8 cellular contexts compared by ENCODE assay signal in genomic region chr22:17266261-17266971, GRCh38. TPM values are rescaled to one million over a fixed set of nuclear protein-coding genes. Genes with fewer than 3 reads are reported as not detected.
DNase-seq lines count a peak whose midpoint lies in the region; ATAC-seq, FAIRE-seq and TF ChIP-seq lines count a peak whose summit lies in the region.

No MANE protein-coding gene starts in this region.

- no peaks in the 10 kb centered on the region for H3K36me3 ChIP-seq in HepG2 (replicated peaks in 1 of 2; ENCODE audit: control insufficient read depth in 1 of 2, insufficient read depth in 2 of 2, low read length in 2 of 2)
- H3K36me3 ChIP-seq in right lobe of liver: no peaks in the 10 kb centered on the region
- no peaks in the 10 kb centered on the region for H3K36me3 ChIP-seq in ectodermal cell (ENCODE audit: control insufficient read depth, insufficient read depth, low read length)
- H3K36me3 ChIP-seq in gastrocnemius medialis: no peaks in the 10 kb centered on the region

- no TSS peak for BruUV-seq in HepG2 (replicated peaks; lab: Mats Ljungman, UMichigan)

- TF ChIP-seq EP300 in HepG2 (IDR thresholded peaks at IDR 0.05; ENCODE audit: low read depth in 2 of 2, low read length in 2 of 2) (no peak), HepG2 (CRISPR knock-in tag; IDR thresholded peaks at IDR 0.05; ENCODE audit: borderline replicate concordance) (no peak)

- no peak for TF ChIP-seq POLR2A in HepG2 (IDR thresholded peaks at IDR 0.05; ENCODE audit: insufficient read depth in 1 of 2, low read depth in 2 of 2, low read length in 2 of 2)
- TF ChIP-seq POLR2A in right lobe of liver (IDR thresholded peaks at IDR 0.05): no peak
- TF ChIP-seq POLR2A in gastrocnemius medialis (IDR thresholded peaks at IDR 0.05): no peak

- H3K79me2 ChIP-seq in HepG2 (ENCODE audit: insufficient read depth, low read length): no peaks in the 10 kb centered on the region

- no peak overlapping the region for H2AFZ ChIP-seq in HepG2 (ENCODE audit: low read length)

- H4K20me1 ChIP-seq in HepG2 (ENCODE audit: insufficient read depth, low read length): no peaks in the 10 kb centered on the region

- FAIRE-seq in HepG2 (lab: Jason Lieb, UNC): no peak

- CTCF ChIA-PET in HepG2 (lab: Yijun Ruan, JAX; ENCODE audit: low intra/inter-chr PET ratio, low total read pairs): no interaction called here

- H3K27ac ChIP-seq in HepG2 (ENCODE audit: extremely low read length, insufficient read depth, low read length) (no peak overlapping the region), right lobe of liver (no peak overlapping the region), ectodermal cell (ENCODE audit: insufficient read depth, low read depth, low read length, poor library complexity, severe bottlenecking) (peak overlapping the region; percentile 89), gastrocnemius medialis (peak overlapping the region; percentile 93 to 98 (median 95))

- H3K4me2 ChIP-seq in HepG2 (ENCODE audit: low read depth, low read length): peak overlapping the region; percentile 39; the same call in 1 of the 2 replicates

- H3K4me3 ChIP-seq in HepG2 (replicated peaks in 1 of 3; ENCODE audit: insufficient read depth in 1 of 3, low read depth in 2 of 3, low read length in 3 of 3): no peak overlapping the region
- H3K4me3 ChIP-seq in right lobe of liver: no peak overlapping the region
- H3K4me3 ChIP-seq in ectodermal cell (ENCODE audit: insufficient read depth, low read depth, low read length): peak overlapping the region; percentile 14
- no peak overlapping the region for H3K4me3 ChIP-seq in gastrocnemius medialis

- ATAC-seq in HepG2 (peak; percentile 80), right lobe of liver (no peak), gastrocnemius medialis (peak; percentile 14 to 26), HG03457 (IDR thresholded peaks at IDR 0.05; ENCODE audit: unreplicated experiment) (no peak)

- 3% methylated on average over 5 of the region's 17 CpGs for WGBS in HepG2 (ENCODE audit: low lambda C conversion rate)
- 23% methylated on average over 8 of the region's 17 CpGs for WGBS in right lobe of liver (ENCODE audit: insufficient coverage, low coverage, low lambda C conversion rate, missing lambda C conversion rate)
- WGBS in ectodermal cell, 2 experiments: 0 to 1% methylated on average over 17 of the region's 17 CpGs

- no peak for DNase-seq in HepG2 (ENCODE audit: low spot score)
- no peak for DNase-seq in right lobe of liver
- DNase-seq in NCI-H1436 treated with DMSO at 0.1 percent for 48 hours (lab: John Stamatoyannopoulos, UW): peak; percentile 38
- peak; percentile 13 to 71 for DNase-seq in gastrocnemius medialis
- no peak for DNase-seq in RKO (ENCODE audit: low spot score)
- DNase-seq in GM13977 (ENCODE audit: low spot score): no peak

- intact Hi-C loops in HepG2 (cut with micrococcal nuclease; ENCODE audit: unreplicated experiment) (no loop called here), right lobe of liver (cut with DNase I) (no loop called here), gastrocnemius medialis (cut with DNase I; ENCODE audit: low total_unique reads) (loop anchor here (5.0 kb wide), 1 partner anchor 236 kb away; no protein-coding TSS in a partner anchor)

- in situ Hi-C loops in HepG2 (cut with HindIII; ENCODE audit: extremely low pct_ligation_motif_present, low pct_unique_long_range_greater_than_20kb) (no loop called here), gastrocnemius medialis (cut with MboI; ENCODE audit: low sequenced_read_pairs in 4 of 4) (loop anchor here in 1 of 4 donors (10.0 kb wide), 1 partner anchor 62 kb away; no protein-coding TSS in a partner anchor), GM13977 (cut with MboI; ENCODE audit: low pct_unique_long_range_greater_than_20kb, low sequenced_read_pairs, unreplicated experiment) (no loop called here)

- POLR2A ChIA-PET in HepG2 (lab: Yijun Ruan, JAX): no interaction called here

- peaks cover 9% of the 10 kb centered on the region for H3K4me1 ChIP-seq in HepG2 (ENCODE audit: insufficient read depth, low read length)
- H3K4me1 ChIP-seq in right lobe of liver: peaks cover 0 to 8% (median 4%) of the 10 kb centered on the region in 4 donors
- H3K4me1 ChIP-seq in ectodermal cell (ENCODE audit: control insufficient read depth, insufficient read depth, low read length): peaks cover 59% of the 10 kb centered on the region
- peaks cover 32 to 43% of the 10 kb centered on the region in 2 donors for H3K4me1 ChIP-seq in gastrocnemius medialis

- H3K9me3 ChIP-seq in HepG2 (ENCODE audit: low read length): no peaks in the 10 kb centered on the region
- no peaks in the 10 kb centered on the region for H3K9me3 ChIP-seq in right lobe of liver
- no peaks in the 10 kb centered on the region for H3K9me3 ChIP-seq in ectodermal cell (ENCODE audit: control insufficient read depth, low read length)
- no peaks in the 10 kb centered on the region for H3K9me3 ChIP-seq in gastrocnemius medialis

- no peak overlapping the region for H3K9ac ChIP-seq in HepG2 (ENCODE audit: insufficient read depth, low read depth, low read length)

- H3K27me3 ChIP-seq in HepG2 (ENCODE audit: control insufficient read depth in 1 of 2, insufficient read depth in 2 of 2, low read length in 2 of 2): 0 out of 5 replicates have a peak, but pooled peaks cover 0 to 2% of the 10 kb centered on the region in 2 experiments
- H3K27me3 ChIP-seq in right lobe of liver: no peaks in the 10 kb centered on the region
- no peaks in the 10 kb centered on the region for H3K27me3 ChIP-seq in ectodermal cell (ENCODE audit: control insufficient read depth, insufficient read depth, low read length, poor library complexity, severe bottlenecking)
- no peaks in the 10 kb centered on the region for H3K27me3 ChIP-seq in gastrocnemius medialis

- no peak for TF ChIP-seq RAD21 in HepG2 (CRISPR knock-in tag; IDR thresholded peaks at IDR 0.05)

- TF ChIP-seq CTCF in HepG2 (CRISPR knock-in tag; IDR thresholded peaks at IDR 0.05) (no peak), right lobe of liver (IDR thresholded peaks at IDR 0.05) (no peak), gastrocnemius medialis (IDR thresholded peaks at IDR 0.05 in 4 of 5, conservative IDR thresholded peaks at IDR 0.05 in 1 of 5) (no peak), GM13977 (IDR thresholded peaks at IDR 0.05; ENCODE audit: extremely low read depth, insufficient read depth, missing control alignments) (no peak)

TF ChIP-seq in HepG2, 621 proteins besides CTCF, POLR2A, EP300 and RAD21:
- TF ChIP-seq HNF1B (CRISPR knock-in tag; IDR thresholded peaks at IDR 0.05) (0 out of 2 replicates have a peak, but pooled peaks have one; percentile 33), XRCC5 (optimal IDR thresholded peaks at IDR 0.05; ENCODE audit: low read length) (no peak)

RNA-seq across cellular contexts. Expression of gene ADA2, which starts 47.2 kb away (rescaled TPM):
- not detected in 2 replicates for total RNA-seq in HepG2 (2016; rRNA removed; fragmentation: Illumina TruSeq; extraction: Trizol)
- not detected in 2 replicates for total RNA-seq in HepG2 (2016; cell fraction: cytosol; rRNA removed; fragmentation: Illumina TruSeq; extraction: Trizol; ENCODE audit: low read depth)
- not detected in 2 replicates for total RNA-seq in HepG2 (2016; cell fraction: insoluble cytoplasmic fraction; rRNA removed; fragmentation: Illumina TruSeq; extraction: Trizol)
- not detected in 2 replicates for total RNA-seq in HepG2 (2016; cell fraction: membrane; rRNA removed; fragmentation: Illumina TruSeq; extraction: Trizol)
- not detected in 2 replicates for total RNA-seq in HepG2 (2016; cell fraction: nucleus; rRNA removed; fragmentation: Illumina TruSeq; extraction: Trizol)
- polyA plus RNA-seq in HepG2 (2011; rRNA removed): not detected in 2 replicates
- not detected in 2 replicates for polyA plus RNA-seq in HepG2 (2011; cell fraction: cytosol; rRNA removed)
- polyA plus RNA-seq in HepG2 (2011; cell fraction: nucleus; rRNA removed): not detected in 2 replicates
- polyA plus RNA-seq in HepG2 (2012): not detected in 2 replicates
- not detected in 2 replicates for polyA plus RNA-seq in HepG2 (2016; cell fraction: cytosol; fragmentation: Illumina TruSeq; extraction: Trizol; ENCODE audit: low read depth)
- not detected in 2 replicates for polyA plus RNA-seq in HepG2 (2016; cell fraction: insoluble cytoplasmic fraction; fragmentation: Illumina TruSeq; extraction: Trizol; ENCODE audit: low read depth)
- polyA plus RNA-seq in HepG2 (2016; cell fraction: membrane; fragmentation: Illumina TruSeq; extraction: Trizol; ENCODE audit: low read depth): not detected in 2 replicates
- not detected in 2 replicates for polyA plus RNA-seq in HepG2 (2016; cell fraction: nucleus; fragmentation: Illumina TruSeq; extraction: Trizol; ENCODE audit: insufficient read depth, low read depth)
- polyA minus RNA-seq in HepG2 (2011; rRNA and poly(A)+ RNA removed; ENCODE audit: low replicate concordance): not detected in 2 replicates
- not detected in 2 replicates for polyA minus RNA-seq in HepG2 (2011; cell fraction: cytosol; rRNA and poly(A)+ RNA removed)
- polyA minus RNA-seq in HepG2 (2011; cell fraction: nucleus; rRNA and poly(A)+ RNA removed): not detected in 2 replicates
- 10 to 100 TPM in 2 of 6 experiments, 1 to 10 TPM in 4; 5.3 to 25.8 (median 8.8) TPM for total RNA-seq in right lobe of liver
- polyA plus RNA-seq in ectodermal cell (2013, experiment 1 of 4): 20.8 TPM
- 22.5 TPM for polyA plus RNA-seq in ectodermal cell (2013, experiment 2 of 4)
- polyA plus RNA-seq in ectodermal cell (2013, experiment 3 of 4): 15.8 TPM
- polyA plus RNA-seq in ectodermal cell (2013, experiment 4 of 4): 18.6 TPM
- total RNA-seq in gastrocnemius medialis: 1 to 10 TPM; 2.2 to 3.4 (median 2.7) TPM

Comparison
In these comparisons a context has a peak if more than half of its experiments do, and no peak if none do; other contexts are left out.
1. ATAC-seq: peak in HepG2 (single experiment) and gastrocnemius medialis (2 of 2); none in right lobe of liver (0 of 4) and HG03457 (single experiment).
2. DNase-seq: peak in NCI-H1436 treated with DMSO at 0.1 percent for 48 hours (single experiment) and gastrocnemius medialis (2 of 2); none in HepG2 (single experiment), right lobe of liver (0 of 3), RKO (single experiment) and GM13977 (single experiment).
3. H3K27ac ChIP-seq: peak in ectodermal cell (single experiment) and gastrocnemius medialis (4 of 4); none in HepG2 (single experiment) and right lobe of liver (0 of 3).